In the genomic region with DNA sequence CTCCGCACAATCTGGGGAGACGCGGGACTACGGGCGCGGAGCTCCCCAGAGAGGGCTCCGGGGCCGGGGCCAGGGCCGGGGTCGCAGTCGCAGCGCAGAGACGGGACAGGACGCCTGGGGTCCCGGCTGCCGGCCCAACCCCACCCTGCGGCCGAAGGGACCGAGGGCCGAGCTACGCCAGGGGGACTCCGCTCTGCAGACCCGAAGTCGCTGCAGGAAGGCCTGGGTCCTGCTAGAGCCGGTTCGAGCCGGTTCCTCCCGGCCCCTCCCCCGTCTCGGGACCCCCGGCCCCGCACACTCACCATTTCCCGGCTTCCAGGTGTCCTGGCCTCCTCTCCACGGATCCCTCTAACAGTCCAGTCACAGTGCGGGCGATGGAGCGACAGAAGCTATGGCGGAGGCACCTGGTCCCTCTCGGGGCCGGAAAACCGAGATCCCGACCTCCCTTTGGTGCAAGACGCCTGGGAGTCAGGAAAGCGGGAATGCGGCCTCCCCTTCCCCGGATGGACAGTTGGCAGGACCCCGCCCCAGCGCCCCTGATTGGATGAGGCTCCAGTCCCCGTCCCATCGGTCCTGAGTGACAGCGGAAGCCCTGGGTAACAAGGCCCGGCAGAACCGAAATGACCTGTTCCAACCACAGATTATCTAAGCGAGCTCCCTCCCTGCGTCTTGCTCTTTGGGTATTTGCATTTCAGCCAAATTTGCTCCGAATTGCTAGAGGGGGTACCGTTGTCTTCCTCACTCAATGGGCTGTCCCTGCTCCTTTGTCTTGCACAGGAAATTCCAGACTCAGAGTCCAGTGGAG, we compare ENCODE assay signal across 1 cellular context.
TF ChIP-seq lines count a peak whose summit lies in the region.

A gene (minus strand): TSS at position 481 of the 805 bp plus-strand sequence. CDS start 176 bp downstream, at position 305.

TF ChIP-seq in HepG2, 621 proteins besides CTCF, POLR2A, EP300 and RAD21 (continued from another document and continues in another):
- TF ChIP-seq, protein P1, sequence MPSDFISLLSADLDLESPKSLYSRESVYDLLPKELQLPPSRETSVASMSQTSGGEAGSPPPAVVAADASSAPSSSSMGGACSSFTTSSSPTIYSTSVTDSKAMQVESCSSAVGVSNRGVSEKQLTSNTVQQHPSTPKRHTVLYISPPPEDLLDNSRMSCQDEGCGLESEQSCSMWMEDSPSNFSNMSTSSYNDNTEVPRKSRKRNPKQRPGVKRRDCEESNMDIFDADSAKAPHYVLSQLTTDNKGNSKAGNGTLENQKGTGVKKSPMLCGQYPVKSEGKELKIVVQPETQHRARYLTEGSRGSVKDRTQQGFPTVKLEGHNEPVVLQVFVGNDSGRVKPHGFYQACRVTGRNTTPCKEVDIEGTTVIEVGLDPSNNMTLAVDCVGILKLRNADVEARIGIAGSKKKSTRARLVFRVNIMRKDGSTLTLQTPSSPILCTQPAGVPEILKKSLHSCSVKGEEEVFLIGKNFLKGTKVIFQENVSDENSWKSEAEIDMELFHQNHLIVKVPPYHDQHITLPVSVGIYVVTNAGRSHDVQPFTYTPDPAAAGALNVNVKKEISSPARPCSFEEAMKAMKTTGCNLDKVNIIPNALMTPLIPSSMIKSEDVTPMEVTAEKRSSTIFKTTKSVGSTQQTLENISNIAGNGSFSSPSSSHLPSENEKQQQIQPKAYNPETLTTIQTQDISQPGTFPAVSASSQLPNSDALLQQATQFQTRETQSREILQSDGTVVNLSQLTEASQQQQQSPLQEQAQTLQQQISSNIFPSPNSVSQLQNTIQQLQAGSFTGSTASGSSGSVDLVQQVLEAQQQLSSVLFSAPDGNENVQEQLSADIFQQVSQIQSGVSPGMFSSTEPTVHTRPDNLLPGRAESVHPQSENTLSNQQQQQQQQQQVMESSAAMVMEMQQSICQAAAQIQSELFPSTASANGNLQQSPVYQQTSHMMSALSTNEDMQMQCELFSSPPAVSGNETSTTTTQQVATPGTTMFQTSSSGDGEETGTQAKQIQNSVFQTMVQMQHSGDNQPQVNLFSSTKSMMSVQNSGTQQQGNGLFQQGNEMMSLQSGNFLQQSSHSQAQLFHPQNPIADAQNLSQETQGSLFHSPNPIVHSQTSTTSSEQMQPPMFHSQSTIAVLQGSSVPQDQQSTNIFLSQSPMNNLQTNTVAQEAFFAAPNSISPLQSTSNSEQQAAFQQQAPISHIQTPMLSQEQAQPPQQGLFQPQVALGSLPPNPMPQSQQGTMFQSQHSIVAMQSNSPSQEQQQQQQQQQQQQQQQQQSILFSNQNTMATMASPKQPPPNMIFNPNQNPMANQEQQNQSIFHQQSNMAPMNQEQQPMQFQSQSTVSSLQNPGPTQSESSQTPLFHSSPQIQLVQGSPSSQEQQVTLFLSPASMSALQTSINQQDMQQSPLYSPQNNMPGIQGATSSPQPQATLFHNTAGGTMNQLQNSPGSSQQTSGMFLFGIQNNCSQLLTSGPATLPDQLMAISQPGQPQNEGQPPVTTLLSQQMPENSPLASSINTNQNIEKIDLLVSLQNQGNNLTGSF (CRISPR knock-in tag; IDR thresholded peaks at IDR 0.05) = no peak
- TF ChIP-seq, protein P2, sequence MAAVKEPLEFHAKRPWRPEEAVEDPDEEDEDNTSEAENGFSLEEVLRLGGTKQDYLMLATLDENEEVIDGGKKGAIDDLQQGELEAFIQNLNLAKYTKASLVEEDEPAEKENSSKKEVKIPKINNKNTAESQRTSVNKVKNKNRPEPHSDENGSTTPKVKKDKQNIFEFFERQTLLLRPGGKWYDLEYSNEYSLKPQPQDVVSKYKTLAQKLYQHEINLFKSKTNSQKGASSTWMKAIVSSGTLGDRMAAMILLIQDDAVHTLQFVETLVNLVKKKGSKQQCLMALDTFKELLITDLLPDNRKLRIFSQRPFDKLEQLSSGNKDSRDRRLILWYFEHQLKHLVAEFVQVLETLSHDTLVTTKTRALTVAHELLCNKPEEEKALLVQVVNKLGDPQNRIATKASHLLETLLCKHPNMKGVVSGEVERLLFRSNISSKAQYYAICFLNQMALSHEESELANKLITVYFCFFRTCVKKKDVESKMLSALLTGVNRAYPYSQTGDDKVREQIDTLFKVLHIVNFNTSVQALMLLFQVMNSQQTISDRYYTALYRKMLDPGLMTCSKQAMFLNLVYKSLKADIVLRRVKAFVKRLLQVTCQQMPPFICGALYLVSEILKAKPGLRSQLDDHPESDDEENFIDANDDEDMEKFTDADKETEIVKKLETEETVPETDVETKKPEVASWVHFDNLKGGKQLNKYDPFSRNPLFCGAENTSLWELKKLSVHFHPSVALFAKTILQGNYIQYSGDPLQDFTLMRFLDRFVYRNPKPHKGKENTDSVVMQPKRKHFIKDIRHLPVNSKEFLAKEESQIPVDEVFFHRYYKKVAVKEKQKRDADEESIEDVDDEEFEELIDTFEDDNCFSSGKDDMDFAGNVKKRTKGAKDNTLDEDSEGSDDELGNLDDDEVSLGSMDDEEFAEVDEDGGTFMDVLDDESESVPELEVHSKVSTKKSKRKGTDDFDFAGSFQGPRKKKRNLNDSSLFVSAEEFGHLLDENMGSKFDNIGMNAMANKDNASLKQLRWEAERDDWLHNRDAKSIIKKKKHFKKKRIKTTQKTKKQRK (IDR thresholded peaks at IDR 0.05; ENCODE audit: low read length) = no peak
- no peak for TF ChIP-seq ZNF136 (CRISPR knock-in tag; IDR thresholded peaks at IDR 0.05; ENCODE audit: low read depth)
- TF ChIP-seq, protein P3, sequence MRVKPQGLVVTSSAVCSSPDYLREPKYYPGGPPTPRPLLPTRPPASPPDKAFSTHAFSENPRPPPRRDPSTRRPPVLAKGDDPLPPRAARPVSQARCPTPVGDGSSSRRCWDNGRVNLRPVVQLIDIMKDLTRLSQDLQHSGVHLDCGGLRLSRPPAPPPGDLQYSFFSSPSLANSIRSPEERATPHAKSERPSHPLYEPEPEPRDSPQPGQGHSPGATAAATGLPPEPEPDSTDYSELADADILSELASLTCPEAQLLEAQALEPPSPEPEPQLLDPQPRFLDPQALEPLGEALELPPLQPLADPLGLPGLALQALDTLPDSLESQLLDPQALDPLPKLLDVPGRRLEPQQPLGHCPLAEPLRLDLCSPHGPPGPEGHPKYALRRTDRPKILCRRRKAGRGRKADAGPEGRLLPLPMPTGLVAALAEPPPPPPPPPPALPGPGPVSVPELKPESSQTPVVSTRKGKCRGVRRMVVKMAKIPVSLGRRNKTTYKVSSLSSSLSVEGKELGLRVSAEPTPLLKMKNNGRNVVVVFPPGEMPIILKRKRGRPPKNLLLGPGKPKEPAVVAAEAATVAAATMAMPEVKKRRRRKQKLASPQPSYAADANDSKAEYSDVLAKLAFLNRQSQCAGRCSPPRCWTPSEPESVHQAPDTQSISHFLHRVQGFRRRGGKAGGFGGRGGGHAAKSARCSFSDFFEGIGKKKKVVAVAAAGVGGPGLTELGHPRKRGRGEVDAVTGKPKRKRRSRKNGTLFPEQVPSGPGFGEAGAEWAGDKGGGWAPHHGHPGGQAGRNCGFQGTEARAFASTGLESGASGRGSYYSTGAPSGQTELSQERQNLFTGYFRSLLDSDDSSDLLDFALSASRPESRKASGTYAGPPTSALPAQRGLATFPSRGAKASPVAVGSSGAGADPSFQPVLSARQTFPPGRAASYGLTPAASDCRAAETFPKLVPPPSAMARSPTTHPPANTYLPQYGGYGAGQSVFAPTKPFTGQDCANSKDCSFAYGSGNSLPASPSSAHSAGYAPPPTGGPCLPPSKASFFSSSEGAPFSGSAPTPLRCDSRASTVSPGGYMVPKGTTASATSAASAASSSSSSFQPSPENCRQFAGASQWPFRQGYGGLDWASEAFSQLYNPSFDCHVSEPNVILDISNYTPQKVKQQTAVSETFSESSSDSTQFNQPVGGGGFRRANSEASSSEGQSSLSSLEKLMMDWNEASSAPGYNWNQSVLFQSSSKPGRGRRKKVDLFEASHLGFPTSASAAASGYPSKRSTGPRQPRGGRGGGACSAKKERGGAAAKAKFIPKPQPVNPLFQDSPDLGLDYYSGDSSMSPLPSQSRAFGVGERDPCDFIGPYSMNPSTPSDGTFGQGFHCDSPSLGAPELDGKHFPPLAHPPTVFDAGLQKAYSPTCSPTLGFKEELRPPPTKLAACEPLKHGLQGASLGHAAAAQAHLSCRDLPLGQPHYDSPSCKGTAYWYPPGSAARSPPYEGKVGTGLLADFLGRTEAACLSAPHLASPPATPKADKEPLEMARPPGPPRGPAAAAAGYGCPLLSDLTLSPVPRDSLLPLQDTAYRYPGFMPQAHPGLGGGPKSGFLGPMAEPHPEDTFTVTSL (CRISPR knock-in tag; IDR thresholded peaks at IDR 0.05; ENCODE audit: borderline replicate concordance) = no peak
- TF ChIP-seq TBP (CRISPR knock-in tag; IDR thresholded peaks at IDR 0.05) = no peak
- 0 out of 2 replicates have a peak, but pooled peaks have one; percentile 59 for TF ChIP-seq MED13 (CRISPR knock-in tag; IDR thresholded peaks at IDR 0.05)
- TF ChIP-seq CBX2 (IDR thresholded peaks at IDR 0.05; ENCODE audit: low read depth, low read length) = no peak
- TF ChIP-seq CBX2 (CRISPR knock-in tag; IDR thresholded peaks at IDR 0.05; ENCODE audit: low read depth) = no peak
- peak; percentile 76; the same call in 1 of the 2 replicates for TF ChIP-seq KLF13 (CRISPR knock-in tag; IDR thresholded peaks at IDR 0.05)
- peak; percentile 54; the same call in 1 of the 2 replicates for TF ChIP-seq ELF3 (CRISPR knock-in tag; IDR thresholded peaks at IDR 0.05)
- no peak for TF ChIP-seq ZFP37 (CRISPR knock-in tag; IDR thresholded peaks at IDR 0.05; ENCODE audit: borderline replicate concordance)
- TF ChIP-seq SCMH1 (CRISPR knock-in tag; IDR thresholded peaks at IDR 0.05; ENCODE audit: borderline replicate concordance) = no peak
- TF ChIP-seq HCFC1 (IDR thresholded peaks at IDR 0.05; ENCODE audit: low read depth, low read length) = no peak
- TF ChIP-seq GATAD2A (CRISPR knock-in tag; IDR thresholded peaks at IDR 0.05) = peak; percentile 27; the same call in 1 of the 2 replicates
- no peak for TF ChIP-seq TARDBP (CRISPR knock-in tag; IDR thresholded peaks at IDR 0.05)
- no peak for TF ChIP-seq ETV6 (CRISPR knock-in tag; conservative IDR thresholded peaks at IDR 0.05)
- TF ChIP-seq, protein P4, sequence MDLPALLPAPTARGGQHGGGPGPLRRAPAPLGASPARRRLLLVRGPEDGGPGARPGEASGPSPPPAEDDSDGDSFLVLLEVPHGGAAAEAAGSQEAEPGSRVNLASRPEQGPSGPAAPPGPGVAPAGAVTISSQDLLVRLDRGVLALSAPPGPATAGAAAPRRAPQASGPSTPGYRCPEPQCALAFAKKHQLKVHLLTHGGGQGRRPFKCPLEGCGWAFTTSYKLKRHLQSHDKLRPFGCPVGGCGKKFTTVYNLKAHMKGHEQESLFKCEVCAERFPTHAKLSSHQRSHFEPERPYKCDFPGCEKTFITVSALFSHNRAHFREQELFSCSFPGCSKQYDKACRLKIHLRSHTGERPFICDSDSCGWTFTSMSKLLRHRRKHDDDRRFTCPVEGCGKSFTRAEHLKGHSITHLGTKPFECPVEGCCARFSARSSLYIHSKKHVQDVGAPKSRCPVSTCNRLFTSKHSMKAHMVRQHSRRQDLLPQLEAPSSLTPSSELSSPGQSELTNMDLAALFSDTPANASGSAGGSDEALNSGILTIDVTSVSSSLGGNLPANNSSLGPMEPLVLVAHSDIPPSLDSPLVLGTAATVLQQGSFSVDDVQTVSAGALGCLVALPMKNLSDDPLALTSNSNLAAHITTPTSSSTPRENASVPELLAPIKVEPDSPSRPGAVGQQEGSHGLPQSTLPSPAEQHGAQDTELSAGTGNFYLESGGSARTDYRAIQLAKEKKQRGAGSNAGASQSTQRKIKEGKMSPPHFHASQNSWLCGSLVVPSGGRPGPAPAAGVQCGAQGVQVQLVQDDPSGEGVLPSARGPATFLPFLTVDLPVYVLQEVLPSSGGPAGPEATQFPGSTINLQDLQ (CRISPR knock-in tag; IDR thresholded peaks at IDR 0.05) = 0 out of 2 replicates have a peak, but pooled peaks have one; percentile 41
- no peak for TF ChIP-seq ZKSCAN8 (CRISPR knock-in tag; IDR thresholded peaks at IDR 0.05; ENCODE audit: borderline replicate concordance)
- TF ChIP-seq, protein P5, sequence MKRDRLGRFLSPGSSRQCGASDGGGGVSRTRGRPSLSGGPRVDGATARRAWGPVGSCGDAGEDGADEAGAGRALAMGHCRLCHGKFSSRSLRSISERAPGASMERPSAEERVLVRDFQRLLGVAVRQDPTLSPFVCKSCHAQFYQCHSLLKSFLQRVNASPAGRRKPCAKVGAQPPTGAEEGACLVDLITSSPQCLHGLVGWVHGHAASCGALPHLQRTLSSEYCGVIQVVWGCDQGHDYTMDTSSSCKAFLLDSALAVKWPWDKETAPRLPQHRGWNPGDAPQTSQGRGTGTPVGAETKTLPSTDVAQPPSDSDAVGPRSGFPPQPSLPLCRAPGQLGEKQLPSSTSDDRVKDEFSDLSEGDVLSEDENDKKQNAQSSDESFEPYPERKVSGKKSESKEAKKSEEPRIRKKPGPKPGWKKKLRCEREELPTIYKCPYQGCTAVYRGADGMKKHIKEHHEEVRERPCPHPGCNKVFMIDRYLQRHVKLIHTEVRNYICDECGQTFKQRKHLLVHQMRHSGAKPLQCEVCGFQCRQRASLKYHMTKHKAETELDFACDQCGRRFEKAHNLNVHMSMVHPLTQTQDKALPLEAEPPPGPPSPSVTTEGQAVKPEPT (CRISPR knock-in tag; IDR thresholded peaks at IDR 0.05; ENCODE audit: low read depth) = 0 out of 2 replicates have a peak, but pooled peaks have one; percentile 56
- TF ChIP-seq RNF2 (conservative IDR thresholded peaks at IDR 0.05; ENCODE audit: low read depth) = no peak
- no peak for TF ChIP-seq SP1 (IDR thresholded peaks at IDR 0.05)
- peak; percentile 52; the same call in 1 of the 2 replicates for TF ChIP-seq SP1 (CRISPR knock-in tag; IDR thresholded peaks at IDR 0.05)
- TF ChIP-seq ZNF180 (CRISPR knock-in tag; IDR thresholded peaks at IDR 0.05; ENCODE audit: borderline replicate concordance, low read depth) = no peak
- TF ChIP-seq CCAR2 (optimal IDR thresholded peaks at IDR 0.05; ENCODE audit: low read depth, low read length) = no peak
- TF ChIP-seq, protein P6, sequence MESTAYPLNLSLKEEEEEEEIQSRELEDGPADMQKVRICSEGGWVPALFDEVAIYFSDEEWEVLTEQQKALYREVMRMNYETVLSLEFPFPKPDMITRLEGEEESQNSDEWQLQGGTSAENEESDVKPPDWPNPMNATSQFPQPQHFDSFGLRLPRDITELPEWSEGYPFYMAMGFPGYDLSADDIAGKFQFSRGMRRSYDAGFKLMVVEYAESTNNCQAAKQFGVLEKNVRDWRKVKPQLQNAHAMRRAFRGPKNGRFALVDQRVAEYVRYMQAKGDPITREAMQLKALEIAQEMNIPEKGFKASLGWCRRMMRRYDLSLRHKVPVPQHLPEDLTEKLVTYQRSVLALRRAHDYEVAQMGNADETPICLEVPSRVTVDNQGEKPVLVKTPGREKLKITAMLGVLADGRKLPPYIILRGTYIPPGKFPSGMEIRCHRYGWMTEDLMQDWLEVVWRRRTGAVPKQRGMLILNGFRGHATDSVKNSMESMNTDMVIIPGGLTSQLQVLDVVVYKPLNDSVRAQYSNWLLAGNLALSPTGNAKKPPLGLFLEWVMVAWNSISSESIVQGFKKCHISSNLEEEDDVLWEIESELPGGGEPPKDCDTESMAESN (CRISPR knock-in tag; conservative IDR thresholded peaks at IDR 0.05) = peak; percentile 45; the same call in 1 of the 2 replicates
- no peak for TF ChIP-seq ZNF333 (CRISPR knock-in tag; IDR thresholded peaks at IDR 0.05; ENCODE audit: borderline replicate concordance)
